In genomic region chr14:65536781-65537423, GRCh38 we compare ENCODE assay signal across 26 cellular contexts.
"Had no signal": no experiment of that assay in that cellular context is flagged by ENCODE, and none has a peak within 500 bp of the region (broad histone marks: within the 10 kb centered on the region; RNA-seq: fewer than 3 reads in every experiment).

No MANE protein-coding gene starts in this region.

- H3K27me3 ChIP-seq: neural progenitor cell, ovary, spleen, stomach, thyroid gland, tibial nerve, upper lobe of left lung, uterus had no signal

- ATAC-seq: naive thymus-derived CD4-positive, alpha-beta T cell; natural killer cell; psoas muscle; right cardiac atrium; sciatic nerve; stimulated activated naive B cell treated with anti-CD40 and anti-IgM and Interleukin-4, amounts not matched to agents 10 μg/mL and 1 μg/mL and 100 μg/mL, for 72 hours had no signal

- DNase-seq: naive thymus-derived CD4-positive, alpha-beta T cell; natural killer cell; occipital lobe; ovary; psoas muscle; right cardiac atrium; spleen; stimulated activated CD4-positive, alpha-beta T cell treated with anti-CD3 and anti-CD28 coated beads, Interleukin-12 subunit alpha, Interleukin-12 subunit beta, amount 100 ng/mL, for 4 hours; stimulated activated CD4-positive, alpha-beta T cell treated with anti-CD3 and anti-CD28 coated beads, Interleukin-1b, Interleukin-23, amount 100 ng/mL, for 48 hours; stimulated activated CD4-positive, alpha-beta T cell treated with anti-CD3 and anti-CD28 coated beads, Interleukin-4, amount 100 ng/mL, for 1 hour; stimulated activated CD4-positive, alpha-beta T cell treated with anti-CD3 and anti-CD28 coated beads, Interleukin-4, amount 100 ng/mL, for 4 hours; stimulated activated CD8-positive, alpha-beta memory T cell treated with anti-CD3 and anti-CD28 coated beads, Interleukin-4, amount 100 ng/mL, for 48 hours; stimulated activated naive B cell treated with anti-CD40 and anti-IgM and Interleukin-4, amounts not matched to agents 10 μg/mL and 1 μg/mL and 100 μg/mL, for 72 hours; stimulated activated naive CD4-positive, alpha-beta T cell treated with Interleukin-2 at 50 U/mL for 16 hours; stomach; thyroid gland; trophoblast cell; uterus had no signal

- H3K27ac ChIP-seq: neural progenitor cell, ovary, parathyroid adenoma, psoas muscle, skin epidermis, spleen, stomach, thoracic aorta, thyroid gland, tibial nerve, upper lobe of left lung, uterus had no signal

- H3K9ac ChIP-seq: neural progenitor cell, parathyroid adenoma had no signal

- H3K36me3 ChIP-seq: neural progenitor cell, ovary, thoracic aorta, thyroid gland, upper lobe of left lung, uterus had no signal

- H3K4me2 ChIP-seq: neural progenitor cell, smooth muscle cell had no signal

- H3K4me3 ChIP-seq: neural progenitor cell, ovary, psoas muscle, skin epidermis, smooth muscle cell, spleen, stomach, thoracic aorta, thyroid gland, tibial nerve, upper lobe of left lung, uterus had no signal

- H2AFZ ChIP-seq: neural progenitor cell, parathyroid adenoma had no signal

- H3K9me3 ChIP-seq: ovary, thoracic aorta, thyroid gland, upper lobe of left lung had no signal

- H3K4me1 ChIP-seq: neural progenitor cell, parathyroid adenoma, psoas muscle, spleen, stomach, thyroid gland, tibial nerve, upper lobe of left lung, uterus had no signal
